In the genomic region with DNA sequence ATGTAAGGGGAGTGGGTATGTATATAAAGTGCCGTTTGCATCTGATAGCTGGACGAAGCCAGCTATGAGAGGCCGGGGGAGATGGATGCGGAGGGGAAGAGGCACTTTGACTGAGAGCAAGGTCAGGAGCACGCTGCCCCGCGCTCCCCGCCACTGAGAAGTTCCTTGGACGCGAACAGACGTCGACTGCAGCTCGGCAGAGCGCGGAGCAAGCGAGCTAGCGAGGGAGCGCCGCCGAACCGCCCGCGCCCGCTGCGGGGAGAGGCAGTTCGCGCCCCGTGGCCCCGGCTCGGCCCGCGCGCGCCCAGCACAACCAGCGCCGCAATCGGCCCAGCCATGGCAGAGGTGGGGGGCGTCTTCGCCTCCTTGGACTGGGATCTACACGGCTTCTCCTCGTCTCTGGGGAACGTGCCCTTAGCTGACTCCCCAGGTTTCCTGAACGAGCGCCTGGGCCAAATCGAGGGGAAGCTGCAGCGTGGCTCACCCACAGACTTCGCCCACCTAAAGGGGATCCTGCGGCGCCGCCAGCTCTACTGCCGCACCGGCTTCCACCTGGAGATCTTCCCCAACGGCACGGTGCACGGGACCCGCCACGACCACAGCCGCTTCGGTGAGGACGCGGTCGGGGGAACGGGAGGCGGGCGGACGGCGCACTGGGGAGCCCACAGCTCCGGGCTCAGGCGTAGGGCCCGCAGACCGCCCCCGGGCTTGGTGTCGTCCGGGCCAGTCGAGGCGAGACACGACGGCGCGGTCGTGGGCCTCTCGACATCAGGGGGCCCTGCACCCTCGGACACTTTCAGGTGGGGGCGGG, we compare ENCODE assay signal across 10 cellular contexts. TPM values are rescaled to one million over a fixed set of nuclear protein-coding genes. Genes with fewer than 3 reads are reported as not detected.
DNase-seq lines count a peak whose midpoint lies in the region; ATAC-seq and TF ChIP-seq lines count a peak whose summit lies in the region.
"Had no signal": no experiment of that assay in that cellular context is flagged by ENCODE, and none has a peak within 500 bp of the region (broad histone marks: within the 10 kb centered on the region; RNA-seq: fewer than 3 reads in every experiment).

A gene (plus strand): TSS at position 51 of the 811 bp plus-strand sequence. CDS start 286 bp downstream, at position 337.

- TF ChIP-seq CTCF in GM23338 (conservative IDR thresholded peaks at IDR 0.05; ENCODE audit: low read depth in 2 of 2), result no peak
- no peak for TF ChIP-seq CTCF in WERI-Rb-1 (IDR thresholded peaks at IDR 0.05; ENCODE audit: low read depth, low read length)

- no peaks in the 10 kb centered on the region for H3K9me2 ChIP-seq in GM23338 (ENCODE audit: insufficient read depth)

- H3K27me3 ChIP-seq in GM23338 (ENCODE audit: insufficient read depth), result peaks cover 14% of the 10 kb centered on the region; the same call in 1 of the 2 replicates
- peaks cover 5% of the 10 kb centered on the region for H3K27me3 ChIP-seq in WERI-Rb-1 (ENCODE audit: insufficient read depth, low read depth, severe bottlenecking)

- H4K20me1 ChIP-seq in GM23338 (replicated peaks; ENCODE audit: insufficient read depth), result no peaks in the 10 kb centered on the region

- H3K9me3 Mint-ChIP-seq in GM23338, result no peaks in the 10 kb centered on the region
- no peaks in the 10 kb centered on the region for H3K9me3 Mint-ChIP-seq in activated naive CD8-positive, alpha-beta T cell treated with anti-CD3 and anti-CD28 coated beads, Interleukin-2, amount 50 U/mL, for 24 hours

- H3K9me3 ChIP-seq in iPS-18c (ENCODE audit: control insufficient read depth, insufficient read depth, low read length) (peaks cover 7% of the 10 kb centered on the region), WERI-Rb-1 (ENCODE audit: severe bottlenecking) (no peaks in the 10 kb centered on the region)

- H3K27me3 Mint-ChIP-seq in GM23338 (ENCODE audit: insufficient read depth, low read depth, poor library complexity), result peaks cover 14% of the 10 kb centered on the region
- H3K27me3 Mint-ChIP-seq in activated naive CD8-positive, alpha-beta T cell treated with anti-CD3 and anti-CD28 coated beads, Interleukin-2, amount 50 U/mL, for 24 hours, result peaks cover 28% of the 10 kb centered on the region

- peaks cover 5% of the 10 kb centered on the region for H3K4me1 ChIP-seq in GM23338 (ENCODE audit: insufficient read depth)

- peak; percentile 72 for ATAC-seq in GM23338
- ATAC-seq in activated naive CD8-positive, alpha-beta T cell treated with anti-CD3 and anti-CD28 coated beads, Interleukin-2, amount 50 U/mL, for 24 hours, result no peak

- DNase-seq in GM23338 (ENCODE audit: low spot score) (peak; percentile 34), WERI-Rb-1 (no peak), HPDE6-E6E7 (ENCODE audit: extremely low spot score) (no peak), AG08396 (ENCODE audit: low spot score) (no peak), NCI-H1105 treated with DMSO at 0.1 percent for 48 hours (lab: John Stamatoyannopoulos, UW) (no peak)
- no peak for DNase-seq in activated naive CD8-positive, alpha-beta T cell treated with anti-CD3 and anti-CD28 coated beads, Interleukin-2, amount 50 U/mL, for 24 hours
- peak; percentile 1 to 10 for DNase-seq in stimulated activated CD4-positive, alpha-beta T cell treated with anti-CD3 and anti-CD28 coated beads, Interleukin-4, amount 100 ng/mL, for 4 hours

- H3K36me3 ChIP-seq in GM23338 (ENCODE audit: insufficient read depth) (no peaks in the 10 kb centered on the region), WERI-Rb-1 (no peaks in the 10 kb centered on the region)

- peak within 1 kb of the TSS; percentile 65 for H3K4me3 ChIP-seq in GM23338
- peak within 1 kb of the TSS; percentile 55 for H3K4me3 ChIP-seq in iPS-18c (ENCODE audit: insufficient read depth, low read depth, low read length)
- no peak within 1 kb of the TSS for H3K4me3 ChIP-seq in WERI-Rb-1 (ENCODE audit: low read depth, low read length)

- H3K79me2 ChIP-seq in GM23338 (replicated peaks; ENCODE audit: insufficient read depth), result peaks cover 4% of the 10 kb centered on the region; the same call in 1 of the 2 replicates

- peaks cover 12% of the 10 kb centered on the region; the same call in 2 of the 3 replicates for H3K4me1 Mint-ChIP-seq in GM23338
- H3K4me1 Mint-ChIP-seq in activated naive CD8-positive, alpha-beta T cell treated with anti-CD3 and anti-CD28 coated beads, Interleukin-2, amount 50 U/mL, for 24 hours, result peaks cover 11% of the 10 kb centered on the region

- H3K36me3 Mint-ChIP-seq in GM23338 (ENCODE audit: low read depth), result no peaks in the 10 kb centered on the region
- H3K36me3 Mint-ChIP-seq in activated naive CD8-positive, alpha-beta T cell treated with anti-CD3 and anti-CD28 coated beads, Interleukin-2, amount 50 U/mL, for 24 hours (ENCODE audit: low read depth), result no peaks in the 10 kb centered on the region

- peak within 1 kb of the TSS; percentile 86 for H3K4me2 ChIP-seq in GM23338

- H3K27ac ChIP-seq in GM23338 (ENCODE audit: low read depth) (peak within 1 kb of the TSS; percentile 39; the same call in 1 of the 2 replicates), WERI-Rb-1 (no peak within 1 kb of the TSS)

- no peaks in the 10 kb centered on the region for H3F3A ChIP-seq in GM23338 (replicated peaks; ENCODE audit: low read depth)

- no peak within 1 kb of the TSS; the same call in 1 of the 2 replicates for H3K27ac Mint-ChIP-seq in GM23338
- no peak within 1 kb of the TSS for H3K27ac Mint-ChIP-seq in activated naive CD8-positive, alpha-beta T cell treated with anti-CD3 and anti-CD28 coated beads, Interleukin-2, amount 50 U/mL, for 24 hours

- H2AFZ ChIP-seq in GM23338, result peak within 1 kb of the TSS; percentile 80

- peak within 1 kb of the TSS; percentile 81 for H3K4me3 Mint-ChIP-seq in GM23338
- H3K4me3 Mint-ChIP-seq in activated naive CD8-positive, alpha-beta T cell treated with anti-CD3 and anti-CD28 coated beads, Interleukin-2, amount 50 U/mL, for 24 hours, result peak within 1 kb of the TSS; percentile 68

TF ChIP-seq in GM23338, 12 proteins besides CTCF, POLR2A, EP300 and RAD21 (continues in another document):
- TF ChIP-seq, protein P1, sequence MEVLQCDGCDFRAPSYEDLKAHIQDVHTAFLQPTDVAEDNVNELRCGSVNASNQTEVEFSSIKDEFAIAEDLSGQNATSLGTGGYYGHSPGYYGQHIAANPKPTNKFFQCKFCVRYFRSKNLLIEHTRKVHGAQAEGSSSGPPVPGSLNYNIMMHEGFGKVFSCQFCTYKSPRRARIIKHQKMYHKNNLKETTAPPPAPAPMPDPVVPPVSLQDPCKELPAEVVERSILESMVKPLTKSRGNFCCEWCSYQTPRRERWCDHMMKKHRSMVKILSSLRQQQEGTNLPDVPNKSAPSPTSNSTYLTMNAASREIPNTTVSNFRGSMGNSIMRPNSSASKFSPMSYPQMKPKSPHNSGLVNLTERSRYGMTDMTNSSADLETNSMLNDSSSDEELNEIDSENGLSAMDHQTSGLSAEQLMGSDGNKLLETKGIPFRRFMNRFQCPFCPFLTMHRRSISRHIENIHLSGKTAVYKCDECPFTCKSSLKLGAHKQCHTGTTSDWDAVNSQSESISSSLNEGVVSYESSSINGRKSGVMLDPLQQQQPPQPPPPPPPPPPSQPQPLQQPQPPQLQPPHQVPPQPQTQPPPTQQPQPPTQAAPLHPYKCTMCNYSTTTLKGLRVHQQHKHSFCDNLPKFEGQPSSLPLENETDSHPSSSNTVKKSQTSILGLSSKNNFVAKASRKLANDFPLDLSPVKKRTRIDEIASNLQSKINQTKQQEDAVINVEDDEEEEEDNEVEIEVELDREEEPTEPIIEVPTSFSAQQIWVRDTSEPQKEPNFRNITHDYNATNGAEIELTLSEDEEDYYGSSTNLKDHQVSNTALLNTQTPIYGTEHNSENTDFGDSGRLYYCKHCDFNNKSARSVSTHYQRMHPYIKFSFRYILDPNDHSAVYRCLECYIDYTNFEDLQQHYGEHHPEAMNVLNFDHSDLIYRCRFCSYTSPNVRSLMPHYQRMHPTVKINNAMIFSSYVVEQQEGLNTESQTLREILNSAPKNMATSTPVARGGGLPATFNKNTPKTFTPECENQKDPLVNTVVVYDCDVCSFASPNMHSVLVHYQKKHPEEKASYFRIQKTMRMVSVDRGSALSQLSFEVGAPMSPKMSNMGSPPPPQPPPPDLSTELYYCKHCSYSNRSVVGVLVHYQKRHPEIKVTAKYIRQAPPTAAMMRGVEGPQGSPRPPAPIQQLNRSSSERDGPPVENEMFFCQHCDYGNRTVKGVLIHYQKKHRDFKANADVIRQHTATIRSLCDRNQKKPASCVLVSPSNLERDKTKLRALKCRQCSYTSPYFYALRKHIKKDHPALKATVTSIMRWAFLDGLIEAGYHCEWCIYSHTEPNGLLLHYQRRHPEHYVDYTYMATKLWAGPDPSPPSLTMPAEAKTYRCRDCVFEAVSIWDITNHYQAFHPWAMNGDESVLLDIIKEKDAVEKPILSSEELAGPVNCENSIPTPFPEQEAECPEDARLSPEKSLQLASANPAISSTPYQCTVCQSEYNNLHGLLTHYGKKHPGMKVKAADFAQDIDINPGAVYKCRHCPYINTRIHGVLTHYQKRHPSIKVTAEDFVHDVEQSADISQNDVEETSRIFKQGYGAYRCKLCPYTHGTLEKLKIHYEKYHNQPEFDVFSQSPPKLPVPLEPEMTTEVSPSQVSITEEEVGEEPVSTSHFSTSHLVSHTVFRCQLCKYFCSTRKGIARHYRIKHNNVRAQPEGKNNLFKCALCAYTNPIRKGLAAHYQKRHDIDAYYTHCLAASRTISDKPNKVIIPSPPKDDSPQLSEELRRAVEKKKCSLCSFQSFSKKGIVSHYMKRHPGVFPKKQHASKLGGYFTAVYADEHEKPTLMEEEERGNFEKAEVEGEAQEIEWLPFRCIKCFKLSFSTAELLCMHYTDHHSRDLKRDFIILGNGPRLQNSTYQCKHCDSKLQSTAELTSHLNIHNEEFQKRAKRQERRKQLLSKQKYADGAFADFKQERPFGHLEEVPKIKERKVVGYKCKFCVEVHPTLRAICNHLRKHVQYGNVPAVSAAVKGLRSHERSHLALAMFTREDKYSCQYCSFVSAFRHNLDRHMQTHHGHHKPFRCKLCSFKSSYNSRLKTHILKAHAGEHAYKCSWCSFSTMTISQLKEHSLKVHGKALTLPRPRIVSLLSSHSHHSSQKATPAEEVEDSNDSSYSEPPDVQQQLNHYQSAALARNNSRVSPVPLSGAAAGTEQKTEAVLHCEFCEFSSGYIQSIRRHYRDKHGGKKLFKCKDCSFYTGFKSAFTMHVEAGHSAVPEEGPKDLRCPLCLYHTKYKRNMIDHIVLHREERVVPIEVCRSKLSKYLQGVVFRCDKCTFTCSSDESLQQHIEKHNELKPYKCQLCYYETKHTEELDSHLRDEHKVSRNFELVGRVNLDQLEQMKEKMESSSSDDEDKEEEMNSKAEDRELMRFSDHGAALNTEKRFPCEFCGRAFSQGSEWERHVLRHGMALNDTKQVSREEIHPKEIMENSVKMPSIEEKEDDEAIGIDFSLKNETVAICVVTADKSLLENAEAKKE (CRISPR knock-in tag; IDR thresholded peaks at IDR 0.05), result no peak
- no peak for TF ChIP-seq ZNF114 (CRISPR knock-in tag; IDR thresholded peaks at IDR 0.05)
- TF ChIP-seq EZH2 (IDR thresholded peaks at IDR 0.05; ENCODE audit: low read depth, unreplicated experiment), result no peak
- no peak for TF ChIP-seq POLR2AphosphoS5 (IDR thresholded peaks at IDR 0.05; ENCODE audit: low read depth)
- no peak for TF ChIP-seq ZNF331 (CRISPR knock-in tag; IDR thresholded peaks at IDR 0.05; ENCODE audit: low read depth)
- no peak for TF ChIP-seq JUNB (IDR thresholded peaks at IDR 0.05; ENCODE audit: unreplicated experiment)

RNA-seq across cellular contexts. Expression of the gene that starts here (rescaled TPM):
- total RNA-seq in GM23338 (2014; rRNA removed; shearing (Covaris generic)), result 2.3 and 4.0 TPM in 2 replicates
- polyA plus RNA-seq in GM23338 (2016; fragmentation: Nextera tagmentation; extraction: Ambion mirVana), result 1.6 and 2.0 TPM in 2 replicates
- total RNA-seq: mononuclear cell, SK-MEL-5 had no signal

Comparison
In these comparisons a context has a peak if more than half of its experiments do, and no peak if none do; other contexts are left out.
1. DNase-seq: peak in GM23338 (single experiment) and stimulated activated CD4-positive, alpha-beta T cell treated with anti-CD3 and anti-CD28 coated beads, Interleukin-4, amount 100 ng/mL, for 4 hours (2 of 2); none in activated naive CD8-positive, alpha-beta T cell treated with anti-CD3 and anti-CD28 coated beads, Interleukin-2, amount 50 U/mL, for 24 hours (single experiment), WERI-Rb-1 (single experiment), HPDE6-E6E7 (single experiment), AG08396 (single experiment) and NCI-H1105 treated with DMSO at 0.1 percent for 48 hours (single experiment).